8 cellular contexts compared by ENCODE assay signal in genomic region chr11:117230286-117230961, GRCh38. TPM values are rescaled to one million over a fixed set of nuclear protein-coding genes. Genes with fewer than 3 reads are reported as not detected.
A peak's percentile ranks its signal among the peaks of the same experiment; 100 is the strongest.
DNase-seq lines count a peak whose midpoint lies in the region; ATAC-seq, FAIRE-seq and TF ChIP-seq lines count a peak whose summit lies in the region.

No MANE protein-coding gene starts in this region.

- DNase-seq in GM12865 (ENCODE audit: low read depth) (peak; percentile 64), Panc1 (ENCODE audit: low read depth, low spot score) (no peak), astrocyte (ENCODE audit: low read depth) (no peak), neural progenitor cell (ENCODE audit: low spot score) (no peak), dermis blood vessel endothelial cell (no peak), NCI-H146 treated with DMSO at 0.1 percent for 48 hours (lab: John Stamatoyannopoulos, UW; ENCODE audit: unreplicated experiment) (no peak)

- H3K9ac ChIP-seq in astrocyte (ENCODE audit: low read length): peak overlapping the region; percentile 90
- no peak overlapping the region for H3K9ac ChIP-seq in neural progenitor cell

- CTCF ChIA-PET in Panc1 (lab: Charles Lee): interaction anchor here (0.6 kb wide), 2 partner anchors 68 to 350 kb away, joined by 3 read pairs; no protein-coding TSS in a partner anchor

- peaks cover 8% of the 10 kb centered on the region for H3K36me3 Mint-ChIP-seq in astrocyte (ENCODE audit: low read depth, unreplicated experiment)
- H3K36me3 Mint-ChIP-seq in neural progenitor cell: peaks cover 5% of the 10 kb centered on the region

- H3K9me3 Mint-ChIP-seq in astrocyte (ENCODE audit: unreplicated experiment) (no peaks in the 10 kb centered on the region), neural progenitor cell (no peaks in the 10 kb centered on the region)

- H4K20me1 ChIP-seq in astrocyte (ENCODE audit: insufficient read depth, low read length): peaks cover 36% of the 10 kb centered on the region
- no peaks in the 10 kb centered on the region for H4K20me1 ChIP-seq in neural progenitor cell (ENCODE audit: low read depth)

- H3K4me2 ChIP-seq in astrocyte (ENCODE audit: low read length): peak overlapping the region; percentile 93
- peak overlapping the region; percentile 85 for H3K4me2 ChIP-seq in neural progenitor cell

- H3K27ac Mint-ChIP-seq in astrocyte (ENCODE audit: unreplicated experiment) (peak overlapping the region; percentile 42), neural progenitor cell (no peak overlapping the region)

- no peak for ATAC-seq in Panc1
- ATAC-seq in GM21576 (IDR thresholded peaks at IDR 0.05; ENCODE audit: unreplicated experiment): no peak
- no peak for ATAC-seq in HG03280 (IDR thresholded peaks at IDR 0.05; ENCODE audit: unreplicated experiment)

- in situ Hi-C loops in Panc1 (cut with HindIII; ENCODE audit: low pct_unique_long_range_greater_than_20kb, low sequenced_read_pairs): no loop called here

- H3K27me3 Mint-ChIP-seq in astrocyte (ENCODE audit: low read depth, unreplicated experiment) (no peaks in the 10 kb centered on the region), neural progenitor cell (ENCODE audit: insufficient read depth, low read depth) (peaks cover 9% of the 10 kb centered on the region)

- BruUV-seq in Panc1 (replicated peaks; lab: Mats Ljungman, UMichigan): no TSS peak

- H3K9me3 ChIP-seq in Panc1 (ENCODE audit: control insufficient read depth, insufficient read depth, low read depth, low read length) (no peaks in the 10 kb centered on the region), astrocyte (ENCODE audit: insufficient read depth, low read depth, low read length) (no peaks in the 10 kb centered on the region), neural progenitor cell (ENCODE audit: low read depth) (no peaks in the 10 kb centered on the region)

- H2AFZ ChIP-seq in astrocyte (ENCODE audit: low read depth, low read length) (no peak overlapping the region), neural progenitor cell (replicated peaks) (no peak overlapping the region)

- intact Hi-C loops in Panc1 (cut with micrococcal nuclease; ENCODE audit: unreplicated experiment): no loop called here

- peaks cover 22% of the 10 kb centered on the region for H3F3A ChIP-seq in neural progenitor cell (ENCODE audit: low read depth)

- peaks cover 24% of the 10 kb centered on the region for H3K4me1 Mint-ChIP-seq in astrocyte (ENCODE audit: low read depth, unreplicated experiment)
- peaks cover 32% of the 10 kb centered on the region for H3K4me1 Mint-ChIP-seq in neural progenitor cell

- H3K27me3 ChIP-seq in Panc1 (ENCODE audit: control insufficient read depth, insufficient read depth, low read length) (no peaks in the 10 kb centered on the region), astrocyte (ENCODE audit: insufficient read depth, low read length) (no peaks in the 10 kb centered on the region), neural progenitor cell (no peaks in the 10 kb centered on the region)

- H3K4me1 ChIP-seq in Panc1 (ENCODE audit: control insufficient read depth, insufficient read depth, low read length) (peaks cover 25% of the 10 kb centered on the region), astrocyte (ENCODE audit: insufficient read depth, low read length) (peaks cover 24% of the 10 kb centered on the region), neural progenitor cell (peaks cover 12% of the 10 kb centered on the region)

- FAIRE-seq in astrocyte (lab: Jason Lieb, UNC): no peak

- H3K79me2 ChIP-seq in astrocyte (ENCODE audit: insufficient read depth, low read length) (peaks cover 58% of the 10 kb centered on the region), neural progenitor cell (ENCODE audit: low read depth) (peaks cover 47% of the 10 kb centered on the region)

- TF ChIP-seq CTCF in GM12865 (IDR thresholded peaks at IDR 0.05; ENCODE audit: insufficient read depth, low read depth, low read length, missing control alignments) (no peak), Panc1 (IDR thresholded peaks at IDR 0.05) (no peak), astrocyte (IDR thresholded peaks at IDR 0.05; ENCODE audit: insufficient read depth, low read depth, low read length) (no peak), neural progenitor cell (IDR thresholded peaks at IDR 0.05) (no peak)

- POLR2A ChIA-PET in Panc1 (lab: Charles Lee): no interaction called here

- H3K36me3 ChIP-seq in Panc1 (ENCODE audit: control insufficient read depth, insufficient read depth, low read length) (peaks cover 3% of the 10 kb centered on the region), astrocyte (ENCODE audit: insufficient read depth, low read length) (peaks cover 24% of the 10 kb centered on the region), neural progenitor cell (no peaks in the 10 kb centered on the region)

- H3K27ac ChIP-seq in Panc1 (ENCODE audit: low read length): peak overlapping the region; percentile 0
- H3K27ac ChIP-seq in astrocyte (ENCODE audit: low read depth, low read length): peak overlapping the region; percentile 15
- H3K27ac ChIP-seq in neural progenitor cell: no peak overlapping the region

- H3K4me3 ChIP-seq in GM12865 (ENCODE audit: low read depth, low read length): peak overlapping the region; percentile 83
- H3K4me3 ChIP-seq in Panc1 (ENCODE audit: low read depth in 2 of 2, low read length in 2 of 2): peak overlapping the region; percentile 89 to 100
- peak overlapping the region; percentile 83 for H3K4me3 ChIP-seq in astrocyte (ENCODE audit: insufficient read depth, low read depth, low read length)
- peak overlapping the region; percentile 99 for H3K4me3 ChIP-seq in neural progenitor cell

- H3K4me3 Mint-ChIP-seq in astrocyte (ENCODE audit: unreplicated experiment) (peak overlapping the region; percentile 98), neural progenitor cell (peak overlapping the region; percentile 96)

RNA-seq across cellular contexts. Expression of gene PCSK7, which starts 1.4 kb away (rescaled TPM):
- total RNA-seq in Panc1 (2021; ENCODE audit: unreplicated experiment): 60.6 TPM
- polyA plus RNA-seq in Panc1 (2012; ENCODE audit: insufficient read length): 44.4 TPM
- total RNA-seq in astrocyte: 43.6 and 53.3 TPM in 2 replicates
- 14.2 and 36.6 TPM in 2 replicates for total RNA-seq in neural progenitor cell (ENCODE audit: low replicate concordance)
- 54.1 and 63.5 TPM in 2 replicates for total RNA-seq in dermis blood vessel endothelial cell

RNA-seq across cellular contexts. Expression of gene RNF214, which starts 2.0 kb away (rescaled TPM):
- total RNA-seq in Panc1 (2021; ENCODE audit: unreplicated experiment) (39.7 TPM), astrocyte (20.7 and 23.6 TPM in 2 replicates), neural progenitor cell (ENCODE audit: low replicate concordance) (20.9 and 43.6 TPM in 2 replicates), dermis blood vessel endothelial cell (10.6 and 12.3 TPM in 2 replicates)
- polyA plus RNA-seq in Panc1 (2012; ENCODE audit: insufficient read length): 27.3 TPM

RNA-seq across cellular contexts. Expression of gene TAGLN, which starts 31.3 kb away (rescaled TPM):
- total RNA-seq in Panc1 (2021; ENCODE audit: unreplicated experiment) (6.4 TPM), astrocyte (3,676 and 4,004 TPM in 2 replicates), neural progenitor cell (ENCODE audit: low replicate concordance) (24.5 and 34.0 TPM in 2 replicates), dermis blood vessel endothelial cell (11.4 and 31.3 TPM in 2 replicates)
- polyA plus RNA-seq in Panc1 (2012; ENCODE audit: insufficient read length): 3.9 TPM

RNA-seq across cellular contexts. Expression of gene SIDT2, which starts 51.9 kb away (rescaled TPM):
- total RNA-seq in Panc1 (2021; ENCODE audit: unreplicated experiment): 47.6 TPM
- polyA plus RNA-seq in Panc1 (2012; ENCODE audit: insufficient read length): 63.6 TPM
- 54.8 and 55.8 TPM in 2 replicates for total RNA-seq in astrocyte
- 13.3 and 20.5 TPM in 2 replicates for total RNA-seq in neural progenitor cell (ENCODE audit: low replicate concordance)
- total RNA-seq in dermis blood vessel endothelial cell: 10.4 and 19.5 TPM in 2 replicates

Comparison
In these comparisons a context has a peak if more than half of its experiments do, and no peak if none do; other contexts are left out.
1. RNA of gene TAGLN, which starts 31.3 kb away (total RNA-seq): 3,676 to 4,004 TPM in astrocyte; 11.4 to 31.3 TPM in dermis blood vessel endothelial cell, 24.5 to 34.0 TPM in neural progenitor cell and 6.4 TPM in Panc1 (single experiment); every median in the first group is over 100 times any median in the second.
2. Peak in every context shown above with its lines, with median percentiles within 50 percentile points of each other: H3K4me3 ChIP-seq.